1 cellular context compared by ENCODE assay signal in genomic region chr1:235613617-235614016, GRCh38.
A peak's percentile ranks its signal among the peaks of the same experiment; 100 is the strongest.
TF ChIP-seq lines count a peak whose summit lies in the region.

No MANE protein-coding gene starts in this region.

TF ChIP-seq in HepG2, 621 proteins besides CTCF, POLR2A, EP300 and RAD21:
- peak; percentile 51; the same call in 1 of the 2 replicates for TF ChIP-seq ZNF770 (CRISPR knock-in tag; IDR thresholded peaks at IDR 0.05)
- TF ChIP-seq ZMYM3 (CRISPR knock-in tag; IDR thresholded peaks at IDR 0.05): peak; percentile 46; the same call in 1 of the 2 replicates
- TF ChIP-seq ELK4 (CRISPR knock-in tag; IDR thresholded peaks at IDR 0.05; ENCODE audit: borderline replicate concordance): no peak
